In genomic region chr3:173653781-173654180, GRCh38 we compare ENCODE assay signal across 18 cellular contexts.
DNase-seq lines count a peak whose midpoint lies in the region; ATAC-seq and TF ChIP-seq lines count a peak whose summit lies in the region.
"Had no signal": no experiment of that assay in that cellular context is flagged by ENCODE, and none has a peak within 500 bp of the region (broad histone marks: within the 10 kb centered on the region; RNA-seq: fewer than 3 reads in every experiment).

No MANE protein-coding gene starts in this region.

- ATAC-seq in aorta (ENCODE audit: low FRiP score), result no peak
- ATAC-seq: Panc1 had no signal

- H3K36me3 ChIP-seq in fibroblast of lung (ENCODE audit: control insufficient read depth, insufficient read depth, low read length) (no peaks in the 10 kb centered on the region), aorta (ENCODE audit: control insufficient read depth in 1 of 2, insufficient read depth in 2 of 2, low read length in 1 of 2) (no peaks in the 10 kb centered on the region)
- H3K36me3 ChIP-seq: HAP-1 had no signal

- CTCF ChIA-PET in activated CD4-positive, alpha-beta T cell treated with anti-CD3 and anti-CD28 coated beads, Interleukin-2, amount 10 ng/mL, durations not matched to agents 7 days and 5 days (lab: Charles Lee), result interaction anchor here (0.6 kb wide), 1 partner anchor 21 kb away, joined by 5 read pairs; no protein-coding TSS in a partner anchor

- no peaks in the 10 kb centered on the region for H3K9me3 Mint-ChIP-seq in activated CD4-positive, alpha-beta T cell treated with anti-CD3 and anti-CD28 coated beads, Interleukin-2, amount 10 ng/mL, durations not matched to agents 7 days and 5 days
- H3K9me3 Mint-ChIP-seq: T-helper 1 cell treated with Interleukin-12 subunit alpha and Interleukin-12 subunit beta and Interleukin-4 antibody, amounts not matched to agents 30 μg/mL and 1 μg/mL, for 36 hours had no signal

- H3K79me2 ChIP-seq in fibroblast of lung (ENCODE audit: control insufficient read depth, insufficient read depth, low read length), result no peaks in the 10 kb centered on the region

- H3K9ac ChIP-seq in fibroblast of lung (ENCODE audit: insufficient read depth, low read length), result no peak overlapping the region

- H3K9me3 ChIP-seq in fibroblast of lung (ENCODE audit: control insufficient read depth, insufficient read depth, low read depth, low read length) (no peaks in the 10 kb centered on the region), aorta (ENCODE audit: control insufficient read depth, low read length) (no peaks in the 10 kb centered on the region)
- H3K9me3 ChIP-seq: HAP-1 had no signal

- no peak overlapping the region for H3K27ac ChIP-seq in fibroblast of lung (ENCODE audit: insufficient read depth, low read length)
- H3K27ac ChIP-seq in aorta (ENCODE audit: low read depth in 1 of 2, low read length in 2 of 2), result no peak overlapping the region

- H3K4me1 Mint-ChIP-seq in activated CD4-positive, alpha-beta T cell treated with anti-CD3 and anti-CD28 coated beads, Interleukin-2, amount 10 ng/mL, durations not matched to agents 7 days and 5 days, result no peaks in the 10 kb centered on the region
- H3K4me1 Mint-ChIP-seq: B cell; CD4-positive, alpha-beta memory T cell had no signal

- no peaks in the 10 kb centered on the region for H3K27me3 ChIP-seq in fibroblast of lung (ENCODE audit: control insufficient read depth, insufficient read depth, low read length)
- no peaks in the 10 kb centered on the region for H3K27me3 ChIP-seq in aorta (ENCODE audit: control insufficient read depth in 1 of 2, insufficient read depth in 2 of 2, low read length in 1 of 2)

- no peak overlapping the region for H3K27ac Mint-ChIP-seq in activated CD4-positive, alpha-beta T cell treated with anti-CD3 and anti-CD28 coated beads, Interleukin-2, amount 10 ng/mL, durations not matched to agents 7 days and 5 days
- H3K27ac Mint-ChIP-seq: B cell; CD4-positive, alpha-beta memory T cell; T-helper 1 cell treated with Interleukin-12 subunit alpha and Interleukin-12 subunit beta and Interleukin-4 antibody, amounts not matched to agents 30 μg/mL and 1 μg/mL, for 36 hours had no signal

- H3K4me1 ChIP-seq in fibroblast of lung (ENCODE audit: control insufficient read depth, extremely low read depth, insufficient read depth, low read length) (no peaks in the 10 kb centered on the region), aorta (ENCODE audit: control insufficient read depth in 1 of 2, insufficient read depth in 2 of 2, low read length in 2 of 2) (no peaks in the 10 kb centered on the region)
- H3K4me1 ChIP-seq: HAP-1 had no signal

- TF ChIP-seq CTCF in HFF-Myc (IDR thresholded peaks at IDR 0.05; ENCODE audit: low read depth, low read length, missing control alignments), result no peak
- TF ChIP-seq CTCF in fibroblast of lung (conservative IDR thresholded peaks at IDR 0.05 in 1 of 2, IDR thresholded peaks at IDR 0.05 in 1 of 2; ENCODE audit: low read depth in 1 of 2, low read length in 2 of 2), result no peak

- POLR2A ChIA-PET in activated CD4-positive, alpha-beta T cell treated with anti-CD3 and anti-CD28 coated beads, Interleukin-2, amount 10 ng/mL, durations not matched to agents 7 days and 5 days (lab: Charles Lee), result no interaction called here

- WGBS in aorta, 2 donors, result 93 to 100% methylated on average over 1 of the region's 1 CpG

- H3K36me3 Mint-ChIP-seq in activated CD4-positive, alpha-beta T cell treated with anti-CD3 and anti-CD28 coated beads, Interleukin-2, amount 10 ng/mL, durations not matched to agents 7 days and 5 days (ENCODE audit: low read depth), result no peaks in the 10 kb centered on the region
- H3K36me3 Mint-ChIP-seq: CD4-positive, alpha-beta memory T cell had no signal

- H2AFZ ChIP-seq in fibroblast of lung (ENCODE audit: low read length), result no peak overlapping the region

- intact Hi-C loops in aorta (cut with DNase I), result no loop called here

- H3K4me3 ChIP-seq in HFF-Myc (replicated peaks; ENCODE audit: low read depth, low read length) (no peak overlapping the region), fibroblast of lung (replicated peaks in 1 of 4; ENCODE audit: control extremely low read depth in 1 of 4, insufficient read depth in 1 of 4, low read depth in 3 of 4, low read length in 4 of 4) (no peak overlapping the region), aorta (ENCODE audit: low read length in 2 of 2) (no peak overlapping the region)
- H3K4me3 ChIP-seq: HAP-1 had no signal

- H3K4me2 ChIP-seq in fibroblast of lung (ENCODE audit: extremely low read depth, insufficient read depth, low read length), result no peak overlapping the region

- no peaks in the 10 kb centered on the region for H3K27me3 Mint-ChIP-seq in activated CD4-positive, alpha-beta T cell treated with anti-CD3 and anti-CD28 coated beads, Interleukin-2, amount 10 ng/mL, durations not matched to agents 7 days and 5 days
- H3K27me3 Mint-ChIP-seq: B cell; CD4-positive, alpha-beta memory T cell had no signal

- peak; percentile 64 for DNase-seq in ELR (ENCODE audit: low read depth)
- peak; percentile 2 for DNase-seq in HFF-Myc (ENCODE audit: extremely low read depth, low read depth)
- DNase-seq in NCI-H69 (lab: John Stamatoyannopoulos, UW), result peak; percentile 90
- peak; percentile 34 to 35 for DNase-seq in fibroblast of lung (ENCODE audit: low read depth in 2 of 2)
- DNase-seq in aorta, result no peak
- no peak for DNase-seq in glomerular visceral epithelial cell (ENCODE audit: extremely low spot score)
- no peak for DNase-seq in AML-193 (lab: John Stamatoyannopoulos, UW)
- no peak for DNase-seq in activated CD4-positive, alpha-beta T cell treated with anti-CD3 and anti-CD28 coated beads, Interleukin-2, amount 10 ng/mL, durations not matched to agents 7 days and 5 days
- DNase-seq: ACHN; CD4-positive, alpha-beta memory T cell; KG1; NCI-H187 treated with DMSO at 0.1 percent for 48 hours; NCI-H526; SHP77 had no signal

- H4K20me1 ChIP-seq in fibroblast of lung (ENCODE audit: control insufficient read depth, extremely low read depth, insufficient read depth, low read length), result no peaks in the 10 kb centered on the region

- H3K4me3 Mint-ChIP-seq in activated CD4-positive, alpha-beta T cell treated with anti-CD3 and anti-CD28 coated beads, Interleukin-2, amount 10 ng/mL, durations not matched to agents 7 days and 5 days, result no peak overlapping the region
- H3K4me3 Mint-ChIP-seq: B cell; CD4-positive, alpha-beta memory T cell; T-helper 1 cell treated with Interleukin-12 subunit alpha and Interleukin-12 subunit beta and Interleukin-4 antibody, amounts not matched to agents 30 μg/mL and 1 μg/mL, for 36 hours had no signal

Comparison
In these comparisons a context has a peak if more than half of its experiments do, and no peak if none do; other contexts are left out.
1. DNase-seq: peak in ELR (single experiment), HFF-Myc (single experiment), NCI-H69 (single experiment) and fibroblast of lung (2 of 2); none in aorta (0 of 2), glomerular visceral epithelial cell (single experiment), AML-193 (0 of 2) and activated CD4-positive, alpha-beta T cell treated with anti-CD3 and anti-CD28 coated beads, Interleukin-2, amount 10 ng/mL, durations not matched to agents 7 days and 5 days (single experiment).